In genomic region chr16:1051446-1051845, GRCh38 we compare ENCODE assay signal across 40 cellular contexts. TPM values are rescaled to one million over a fixed set of nuclear protein-coding genes. Genes with fewer than 3 reads are reported as not detected.
"Had no signal": no experiment of that assay in that cellular context is flagged by ENCODE, and none has a peak within 500 bp of the region (broad histone marks: within the 10 kb centered on the region; RNA-seq: fewer than 3 reads in every experiment).

No MANE protein-coding gene starts in this region.

- H3K27ac ChIP-seq: adrenal gland, ascending aorta, body of pancreas, brain microvascular endothelial cell, breast epithelium, cardiac muscle cell had no signal

- ATAC-seq: activated naive CD4-positive, alpha-beta T cell treated with anti-CD3 and anti-CD28 coated beads, Interleukin-2, amount 50 U/mL, for 72 hours; activated naive CD8-positive, alpha-beta T cell treated with anti-CD3 and anti-CD28 coated beads, Interleukin-2, amount 50 U/mL, for 24 hours; activated T-cell treated with anti-CD3 and anti-CD28 coated beads, Interleukin-2, amount 50 U/mL, for 4 hours; activated T-cell treated with anti-CD3 and anti-CD28 coated beads, Interleukin-2, amount 50 U/mL, for 72 hours; activated T-helper 17 cell treated with anti-CD3 and anti-CD28 coated beads, Interleukin-2, amount 50 U/mL, for 72 hours; body of pancreas had no signal

- FAIRE-seq: astrocyte, bronchial epithelial cell had no signal

- H3K9me3 ChIP-seq: adrenal gland, ascending aorta, body of pancreas had no signal

- H3K36me3 ChIP-seq: adrenal gland, ascending aorta, brain microvascular endothelial cell, breast epithelium, cardiac muscle cell had no signal

- H3K27me3 ChIP-seq: ascending aorta, cardiac muscle cell had no signal

- H3K4me1 ChIP-seq: adrenal gland, breast epithelium had no signal

- H3K4me3 ChIP-seq: adrenal gland, ascending aorta, body of pancreas, breast epithelium, cardiac muscle cell had no signal

- DNase-seq: activated effector memory CD4-positive, alpha-beta T cell treated with anti-CD3 and anti-CD28 coated beads, Interleukin-2, amount 50 U/mL, for 16 hours; activated effector memory CD4-positive, alpha-beta T cell treated with Interleukin-2 at 50 U/mL for 16 hours; activated gamma-delta T cell; activated gamma-delta T cell treated with Interleukin-2 at 50 U/mL for 16 hours; activated naive CD4-positive, alpha-beta T cell; activated naive CD4-positive, alpha-beta T cell treated with anti-CD3 and anti-CD28 coated beads for 36 hours; activated naive CD4-positive, alpha-beta T cell treated with anti-CD3 and anti-CD28 coated beads, Interleukin-2, amount 10 ng/mL, durations not matched to agents 7 days and 5 days; activated naive CD4-positive, alpha-beta T cell treated with anti-CD3 and anti-CD28 coated beads, Interleukin-2, amount 50 U/mL, for 16 hours; activated naive CD4-positive, alpha-beta T cell treated with Interleukin-2 at 50 U/mL for 16 hours; activated naive CD8-positive, alpha-beta T cell treated with anti-CD3 and anti-CD28 coated beads for 36 hours; activated naive CD8-positive, alpha-beta T cell treated with anti-CD3 and anti-CD28 coated beads, Interleukin-2, amount 10 ng/mL, durations not matched to agents 7 days and 5 days; activated naive CD8-positive, alpha-beta T cell treated with anti-CD3 and anti-CD28 coated beads, Interleukin-2, amount 50 U/mL, for 24 hours; activated T-cell treated with anti-CD3 and anti-CD28 coated beads, Interleukin-2, amount 50 U/mL, for 1 hour; activated T-cell treated with anti-CD3 and anti-CD28 coated beads, Interleukin-2, amount 50 U/mL, for 24 hours; activated T-cell treated with anti-CD3 and anti-CD28 coated beads, Interleukin-2, amount 50 U/mL, for 4 hours; activated T-cell treated with anti-CD3 and anti-CD28 coated beads, Interleukin-2, amount 50 U/mL, for 48 hours; activated T-cell treated with anti-CD3 and anti-CD28 coated beads, Interleukin-2, amount 50 U/mL, for 72 hours; adrenal gland; amniotic stem cell; amygdala; anterior cingulate cortex; aorta; body of pancreas; brain microvascular endothelial cell; caudate nucleus; central memory CD4-positive, alpha-beta T cell; cerebellar nuclear complex had no signal

RNA-seq across cellular contexts. Expression of gene SSTR5, which starts 21.1 kb away (rescaled TPM):
- total RNA-seq: activated naive CD4-positive, alpha-beta T cell treated with anti-CD3 and anti-CD28 coated beads for 36 hours; activated naive CD4-positive, alpha-beta T cell treated with anti-CD3 and anti-CD28 coated beads, Interleukin-2, amount 50 U/mL, for 72 hours; activated naive CD8-positive, alpha-beta T cell treated with anti-CD3 and anti-CD28 coated beads for 36 hours; activated naive CD8-positive, alpha-beta T cell treated with anti-CD3 and anti-CD28 coated beads, Interleukin-2, amount 10 ng/mL, durations not matched to agents 7 days and 5 days; activated T-cell treated with anti-CD3 and anti-CD28 coated beads, Interleukin-2, amount 50 U/mL, for 4 hours; activated T-cell treated with anti-CD3 and anti-CD28 coated beads, Interleukin-2, amount 50 U/mL, for 72 hours; activated T-helper 1 cell treated with anti-CD3 and anti-CD28 coated beads, Interleukin-12 subunit alpha, Interleukin-12 subunit beta, Interleukin-2, Interleukin-4 antibody, amounts not matched to agents 30 ng/mL and 10 ng/mL and 1 ng/mL, durations not matched to agents 14 hours and 24 hours and 36 hours; activated T-helper 17 cell treated with anti-CD3 and anti-CD28 coated beads, Interleukin-2, amount 50 U/mL, for 72 hours; activated T-helper 2 cell treated with anti-CD3 and anti-CD28 coated beads, Interferon-gamma antibody, Interleukin-2, Interleukin-4, amounts not matched to agents 10 μg/mL and 5 μg/mL and 100 μg/mL, durations not matched to agents 14 hours and 24 hours and 36 hours; ascending aorta; astrocyte; breast epithelium; bronchial epithelial cell; cardiac muscle cell; cerebellum; chondrocyte had no signal
- polyA plus RNA-seq: cardiac muscle cell had no signal

RNA-seq across cellular contexts. Expression of gene C1QTNF8, which starts 44.6 kb away (rescaled TPM):
- total RNA-seq: activated naive CD4-positive, alpha-beta T cell treated with anti-CD3 and anti-CD28 coated beads for 36 hours; activated naive CD4-positive, alpha-beta T cell treated with anti-CD3 and anti-CD28 coated beads, Interleukin-2, amount 50 U/mL, for 72 hours; activated naive CD8-positive, alpha-beta T cell treated with anti-CD3 and anti-CD28 coated beads for 36 hours; activated naive CD8-positive, alpha-beta T cell treated with anti-CD3 and anti-CD28 coated beads, Interleukin-2, amount 10 ng/mL, durations not matched to agents 7 days and 5 days; activated T-cell treated with anti-CD3 and anti-CD28 coated beads, Interleukin-2, amount 50 U/mL, for 4 hours; activated T-cell treated with anti-CD3 and anti-CD28 coated beads, Interleukin-2, amount 50 U/mL, for 72 hours; activated T-helper 1 cell treated with anti-CD3 and anti-CD28 coated beads, Interleukin-12 subunit alpha, Interleukin-12 subunit beta, Interleukin-2, Interleukin-4 antibody, amounts not matched to agents 30 ng/mL and 10 ng/mL and 1 ng/mL, durations not matched to agents 14 hours and 24 hours and 36 hours; activated T-helper 17 cell treated with anti-CD3 and anti-CD28 coated beads, Interleukin-2, amount 50 U/mL, for 72 hours; activated T-helper 2 cell treated with anti-CD3 and anti-CD28 coated beads, Interferon-gamma antibody, Interleukin-2, Interleukin-4, amounts not matched to agents 10 μg/mL and 5 μg/mL and 100 μg/mL, durations not matched to agents 14 hours and 24 hours and 36 hours; ascending aorta; astrocyte; body of pancreas; breast epithelium; bronchial epithelial cell; cardiac septum; cerebellum; chondrocyte had no signal
- polyA plus RNA-seq: adipose tissue, cardiac muscle cell had no signal
